21 cellular contexts compared by ENCODE assay signal in genomic region chr16:66030036-66030435, GRCh38.
DNase-seq lines count a peak whose midpoint lies in the region; ATAC-seq and TF ChIP-seq lines count a peak whose summit lies in the region.
"Had no signal": no experiment of that assay in that cellular context is flagged by ENCODE, and none has a peak within 500 bp of the region (broad histone marks: within the 10 kb centered on the region; RNA-seq: fewer than 3 reads in every experiment).

No MANE protein-coding gene starts in this region.

- intact Hi-C loops in Caco-2 (cut with micrococcal nuclease; ENCODE audit: unreplicated experiment), result no loop called here

- POLR2A ChIA-PET in Caco-2 (lab: Charles Lee), result no interaction called here

- no peak overlapping the region for H3K27ac Mint-ChIP-seq in Caco-2 (ENCODE audit: unreplicated experiment)
- no peak overlapping the region for H3K27ac Mint-ChIP-seq in stimulated activated naive CD8-positive, alpha-beta T cell treated with anti-CD3 and anti-CD28 coated beads, Interleukin-15, amount 100 ng/mL, for 72 hours
- H3K27ac Mint-ChIP-seq: activated CD8-positive, alpha-beta T cell treated with anti-CD3 and anti-CD28 coated beads for 36 hours; stimulated activated naive CD8-positive, alpha-beta T cell treated with anti-CD3 and anti-CD28 coated beads, Interleukin-15, Interleukin-2, amounts not matched to agents 100 ng/mL and 50 ng/mL, for 24 hours had no signal

- peaks cover 11% of the 10 kb centered on the region for H3K9me3 Mint-ChIP-seq in Caco-2 (ENCODE audit: unreplicated experiment)
- H3K9me3 Mint-ChIP-seq in stimulated activated naive CD8-positive, alpha-beta T cell treated with anti-CD3 and anti-CD28 coated beads, Interleukin-15, amount 100 ng/mL, for 72 hours, result peaks cover 6 to 8% of the 10 kb centered on the region in 2 donors
- H3K9me3 Mint-ChIP-seq: activated CD8-positive, alpha-beta T cell treated with anti-CD3 and anti-CD28 coated beads for 36 hours had no signal

- no peaks in the 10 kb centered on the region for H3K36me3 Mint-ChIP-seq in Caco-2 (ENCODE audit: insufficient read depth, unreplicated experiment)

- H3K27me3 Mint-ChIP-seq in Caco-2 (ENCODE audit: insufficient read depth, unreplicated experiment), result peaks cover 13% of the 10 kb centered on the region
- H3K27me3 Mint-ChIP-seq in stimulated activated naive CD8-positive, alpha-beta T cell treated with anti-CD3 and anti-CD28 coated beads, Interleukin-15, amount 100 ng/mL, for 72 hours, result no peaks in the 10 kb centered on the region
- H3K27me3 Mint-ChIP-seq: activated CD8-positive, alpha-beta T cell treated with anti-CD3 and anti-CD28 coated beads for 36 hours; stimulated activated naive CD8-positive, alpha-beta T cell treated with anti-CD3 and anti-CD28 coated beads, Interleukin-15, Interleukin-2, amounts not matched to agents 100 ng/mL and 50 ng/mL, for 24 hours had no signal

- DNase-seq in ELR (ENCODE audit: low read depth) (peak; percentile 22), SK-N-DZ (ENCODE audit: low spot score) (peak; percentile 7), fibroblast of pulmonary artery (ENCODE audit: low read depth) (peak; percentile 30), skeletal muscle cell (ENCODE audit: low read depth) (peak; percentile 40), Caco-2 (no peak)
- no peak for DNase-seq in stimulated activated naive CD8-positive, alpha-beta T cell treated with anti-CD3 and anti-CD28 coated beads, Interleukin-15, amount 100 ng/mL, for 72 hours
- DNase-seq in stimulated activated CD4-positive, alpha-beta T cell treated with anti-CD3 and anti-CD28 coated beads, Interleukin-15, amount 100 ng/mL, for 24 hours, result no peak
- DNase-seq: activated CD4-positive, CD25-positive, alpha-beta regulatory T cell treated with anti-CD3 and anti-CD28 coated beads, Interleukin-2, amount 50 U/mL, for 72 hours; activated CD8-positive, alpha-beta T cell treated with anti-CD3 and anti-CD28 coated beads for 36 hours; amygdala; central memory CD4-positive, alpha-beta T cell; dorsolateral prefrontal cortex; kidney; MM.1S; NCI-H1417 treated with DMSO at 0.1 percent for 48 hours; NCI-H2107; stimulated activated CD4-positive, alpha-beta T cell treated with anti-CD3 and anti-CD28 coated beads, Interleukin-12 subunit alpha, Interleukin-12 subunit beta, amount 100 ng/mL, for 4 hours had no signal

- ATAC-seq in stimulated activated naive CD8-positive, alpha-beta T cell treated with anti-CD3 and anti-CD28 coated beads, Interleukin-15, amount 100 ng/mL, for 72 hours, result no peak
- ATAC-seq: activated CD8-positive, alpha-beta T cell treated with anti-CD3 and anti-CD28 coated beads for 36 hours had no signal

- TF ChIP-seq CTCF in fibroblast of pulmonary artery (IDR thresholded peaks at IDR 0.05; ENCODE audit: low read length, missing control alignments) (no peak), Caco-2 (IDR thresholded peaks at IDR 0.05; ENCODE audit: insufficient read depth in 1 of 2, low read depth in 1 of 2, low read length in 1 of 2, severe bottlenecking in 1 of 2, unreplicated experiment in 1 of 2) (no peak)

- no TSS peak for BruUV-seq in Caco-2 (replicated peaks; lab: Mats Ljungman, UMichigan)

- H3K4me1 Mint-ChIP-seq in Caco-2 (ENCODE audit: low read depth, unreplicated experiment), result no peaks in the 10 kb centered on the region
- H3K4me1 Mint-ChIP-seq in stimulated activated naive CD8-positive, alpha-beta T cell treated with anti-CD3 and anti-CD28 coated beads, Interleukin-15, amount 100 ng/mL, for 72 hours, result no peaks in the 10 kb centered on the region

- no peaks in the 10 kb centered on the region for H3K27me3 ChIP-seq in Caco-2 (replicated peaks; ENCODE audit: control insufficient read depth, insufficient read depth, low read length)
- H3K27me3 ChIP-seq: BLaER1 treated with 17β-estradiol and CSF1 and Interleukin-3, amounts not matched to agents 10 nM and 100 nM; tibial nerve had no signal

- CTCF ChIA-PET in Caco-2 (lab: Charles Lee), result no interaction called here

- H3K4me3 ChIP-seq in fibroblast of pulmonary artery (replicated peaks; ENCODE audit: low read depth, low read length) (no peak overlapping the region), skeletal muscle cell (ENCODE audit: low read depth, low read length) (no peak overlapping the region), Caco-2 (ENCODE audit: low read depth, low read length) (no peak overlapping the region)
- H3K4me3 ChIP-seq: BLaER1 treated with 17β-estradiol and CSF1 and Interleukin-3, amounts not matched to agents 10 nM and 100 nM; dorsolateral prefrontal cortex; lung; tibial nerve had no signal

- H3K4me3 Mint-ChIP-seq in Caco-2 (ENCODE audit: unreplicated experiment), result no peak overlapping the region
- H3K4me3 Mint-ChIP-seq in stimulated activated naive CD8-positive, alpha-beta T cell treated with anti-CD3 and anti-CD28 coated beads, Interleukin-15, amount 100 ng/mL, for 72 hours, result no peak overlapping the region
- H3K4me3 Mint-ChIP-seq: activated CD8-positive, alpha-beta T cell treated with anti-CD3 and anti-CD28 coated beads for 36 hours; stimulated activated naive CD8-positive, alpha-beta T cell treated with anti-CD3 and anti-CD28 coated beads, Interleukin-15, Interleukin-2, amounts not matched to agents 100 ng/mL and 50 ng/mL, for 24 hours had no signal

- H3K36me3 ChIP-seq in Caco-2 (ENCODE audit: control insufficient read depth, insufficient read depth, low read length), result no peaks in the 10 kb centered on the region
- H3K36me3 ChIP-seq: BLaER1 treated with 17β-estradiol and CSF1 and Interleukin-3, amounts not matched to agents 10 nM and 100 nM; tibial nerve had no signal

- H3K4me1 ChIP-seq in Caco-2, result no peaks in the 10 kb centered on the region
- H3K4me1 ChIP-seq: BLaER1 treated with 17β-estradiol and CSF1 and Interleukin-3, amounts not matched to agents 10 nM and 100 nM had no signal

- H3K9me3 ChIP-seq in Caco-2, result peaks cover 2% of the 10 kb centered on the region

Comparison
In these comparisons a context has a peak if more than half of its experiments do, and no peak if none do; other contexts are left out.
1. DNase-seq: peak in ELR (single experiment), SK-N-DZ (single experiment), fibroblast of pulmonary artery (single experiment) and skeletal muscle cell (single experiment); none in Caco-2 (0 of 2), stimulated activated naive CD8-positive, alpha-beta T cell treated with anti-CD3 and anti-CD28 coated beads, Interleukin-15, amount 100 ng/mL, for 72 hours (0 of 2) and stimulated activated CD4-positive, alpha-beta T cell treated with anti-CD3 and anti-CD28 coated beads, Interleukin-15, amount 100 ng/mL, for 24 hours (single experiment).